In the genomic region with DNA sequence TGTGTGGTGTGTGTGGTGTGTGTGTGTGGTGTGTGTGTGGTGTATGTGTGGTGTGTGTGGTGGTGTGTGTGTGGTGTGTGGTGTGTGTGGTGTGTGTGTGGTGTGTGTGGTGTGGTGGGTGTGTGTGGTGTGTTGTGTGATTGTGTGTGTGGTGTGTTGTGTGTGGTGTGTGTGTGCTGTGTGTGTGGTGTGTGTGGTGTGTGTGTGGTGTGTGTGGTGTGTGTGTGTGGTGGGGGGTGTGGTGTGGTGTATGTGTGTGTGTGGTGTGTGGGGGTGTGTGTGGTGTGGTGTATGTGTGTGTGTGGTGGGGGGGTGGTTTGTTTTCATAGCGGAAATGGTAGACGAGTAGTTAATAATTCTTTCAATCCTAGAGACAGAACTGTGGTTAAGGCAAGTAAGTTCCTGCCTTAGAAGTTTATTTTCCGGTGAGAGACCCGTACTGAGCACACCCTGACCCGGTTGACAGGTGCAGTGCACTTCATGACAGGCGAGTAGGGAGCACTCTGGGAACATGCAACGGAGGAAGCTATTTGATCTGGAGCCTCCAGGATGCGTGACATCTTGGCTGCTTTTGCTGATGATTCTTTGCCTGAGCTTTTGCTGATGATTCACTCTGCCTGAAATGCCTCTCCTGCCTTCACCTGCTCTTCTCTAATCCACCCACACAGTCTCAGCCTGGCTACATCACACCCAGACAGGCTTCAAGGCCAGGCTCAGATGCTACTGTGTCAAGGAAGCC, we compare ENCODE assay signal across 9 cellular contexts. TPM values are rescaled to one million over a fixed set of nuclear protein-coding genes. Genes with fewer than 3 reads are reported as not detected.
DNase-seq lines count a peak whose midpoint lies in the region; ATAC-seq and TF ChIP-seq lines count a peak whose summit lies in the region.
"Had no signal": no experiment of that assay in that cellular context is flagged by ENCODE, and none has a peak within 500 bp of the region (broad histone marks: within the 10 kb centered on the region; RNA-seq: fewer than 3 reads in every experiment).

No MANE protein-coding gene starts in this region.

- H3K9me3 Mint-ChIP-seq in activated naive CD4-positive, alpha-beta T cell treated with anti-CD3 and anti-CD28 coated beads, Interleukin-2, amount 50 U/mL, for 72 hours, result no peaks in the 10 kb centered on the region

- H3K9me3 ChIP-seq in smooth muscle cell (replicated peaks; ENCODE audit: low read depth), result no peaks in the 10 kb centered on the region
- H3K9me3 ChIP-seq in transverse colon, result no peaks in the 10 kb centered on the region

- no peaks in the 10 kb centered on the region for H3F3A ChIP-seq in smooth muscle cell (ENCODE audit: low read depth)

- no peak overlapping the region for H2AFZ ChIP-seq in smooth muscle cell (ENCODE audit: low read depth)

- H3K4me2 ChIP-seq in smooth muscle cell, result no peak overlapping the region

- intact Hi-C loops in transverse colon (cut with DNase I; ENCODE audit: low total_unique reads), result no loop called here

- ATAC-seq in GM19455 (IDR thresholded peaks at IDR 0.05; ENCODE audit: unreplicated experiment) (peak; percentile 67), HG03558 (IDR thresholded peaks at IDR 0.05; ENCODE audit: extremely low read depth, unreplicated experiment) (peak; percentile 53)
- peak; percentile 76 to 88 for ATAC-seq in activated naive CD4-positive, alpha-beta T cell treated with anti-CD3 and anti-CD28 coated beads, Interleukin-2, amount 50 U/mL, for 72 hours

- WGBS in smooth muscle cell (ENCODE audit: low lambda C conversion rate), result 47% methylated on average over 7 of the region's 8 CpGs
- WGBS in transverse colon (ENCODE audit: low coverage in 1 of 2), 2 donors, result 39 to 41% methylated on average over 3 to 8 of the region's 8 CpGs

- H3K9ac ChIP-seq in smooth muscle cell (ENCODE audit: low read depth), result no peak overlapping the region

- no peaks in the 10 kb centered on the region for H3K36me3 Mint-ChIP-seq in activated naive CD4-positive, alpha-beta T cell treated with anti-CD3 and anti-CD28 coated beads, Interleukin-2, amount 50 U/mL, for 72 hours

- peak overlapping the region; percentile 83 for H3K27ac ChIP-seq in smooth muscle cell (ENCODE audit: low read depth)
- H3K27ac ChIP-seq in transverse colon, result no peak overlapping the region

- in situ Hi-C loops in transverse colon (cut with MboI; ENCODE audit: low pct_ligation_motif_present in 1 of 4, low pct_unique_long_range_greater_than_20kb in 1 of 4, low sequenced_read_pairs in 3 of 4), result no loop called here

- DNase-seq in A172 (ENCODE audit: low spot score), result peak; percentile 62
- peak; percentile 65 for DNase-seq in activated naive CD4-positive, alpha-beta T cell treated with anti-CD3 and anti-CD28 coated beads, Interleukin-2, amount 50 U/mL, for 72 hours (ENCODE audit: low spot score in 2 of 2)
- no peak for DNase-seq in smooth muscle cell (lab: John Stamatoyannopoulos, UW; ENCODE audit: unreplicated experiment)
- DNase-seq in NCI-H1417 (lab: John Stamatoyannopoulos, UW), result no peak
- DNase-seq in transverse colon, result no peak
- DNase-seq in NAMALWA (ENCODE audit: low spot score), result no peak

- no peak for TF ChIP-seq EP300 in transverse colon (IDR thresholded peaks at IDR 0.05; ENCODE audit: low read depth)

- H3K4me3 ChIP-seq in smooth muscle cell, result no peak overlapping the region
- H3K4me3 ChIP-seq in transverse colon, result no peak overlapping the region

- peak overlapping the region; percentile 41 to 95 for H3K27ac Mint-ChIP-seq in activated naive CD4-positive, alpha-beta T cell treated with anti-CD3 and anti-CD28 coated beads, Interleukin-2, amount 50 U/mL, for 72 hours

- TF ChIP-seq CTCF in smooth muscle cell (IDR thresholded peaks at IDR 0.05; ENCODE audit: borderline replicate concordance, insufficient read depth, poor library complexity, severe bottlenecking) (no peak), transverse colon (IDR thresholded peaks at IDR 0.05) (no peak)

- H3K27me3 ChIP-seq in smooth muscle cell (ENCODE audit: low read depth) (peaks cover 24% of the 10 kb centered on the region), transverse colon (no peaks in the 10 kb centered on the region)

- no peaks in the 10 kb centered on the region for H4K20me1 ChIP-seq in smooth muscle cell (ENCODE audit: low read depth)

- no peaks in the 10 kb centered on the region for H3K79me2 ChIP-seq in smooth muscle cell (ENCODE audit: low read depth)

- H3K4me1 ChIP-seq in smooth muscle cell (ENCODE audit: low read depth), result no peaks in the 10 kb centered on the region
- no peaks in the 10 kb centered on the region for H3K4me1 ChIP-seq in transverse colon

- no peak for TF ChIP-seq POLR2A in transverse colon (IDR thresholded peaks at IDR 0.05)

- H3K36me3 ChIP-seq in smooth muscle cell (ENCODE audit: low read depth) (no peaks in the 10 kb centered on the region), transverse colon (no peaks in the 10 kb centered on the region)

RNA-seq across cellular contexts. Expression of gene FAT2, which starts 21.7 kb away (rescaled TPM):
- total RNA-seq in A172 (2014; rRNA removed; shearing (Covaris generic)), result 0.22 and 0.36 TPM in 2 replicates
- not detected for total RNA-seq in activated naive CD4-positive, alpha-beta T cell treated with anti-CD3 and anti-CD28 coated beads, Interleukin-2, amount 50 U/mL, for 72 hours
- total RNA-seq in smooth muscle cell, result 7.0 and 10.1 TPM in 2 replicates
- 0.65 and 3.8 TPM in 2 replicates for polyA plus RNA-seq in smooth muscle cell
- total RNA-seq in transverse colon, result not detected
- polyA plus RNA-seq: BJ had no signal

Comparison
In these comparisons a context has a peak if more than half of its experiments do, and no peak if none do; other contexts are left out.
1. DNase-seq: peak in A172 (single experiment) and activated naive CD4-positive, alpha-beta T cell treated with anti-CD3 and anti-CD28 coated beads, Interleukin-2, amount 50 U/mL, for 72 hours (2 of 2); none in smooth muscle cell (single experiment), NCI-H1417 (0 of 3), transverse colon (single experiment) and NAMALWA (single experiment).
2. Peak in every context shown above with its lines, with median percentiles within 50 percentile points of each other: ATAC-seq.